ENCODE assay signal across 9 cellular contexts in genomic region chr6:7143161-7143974, GRCh38. TPM values are rescaled to one million over a fixed set of nuclear protein-coding genes. Genes with fewer than 3 reads are reported as not detected.
DNase-seq lines count a peak whose midpoint lies in the region; ATAC-seq, FAIRE-seq and TF ChIP-seq lines count a peak whose summit lies in the region.
"Had no signal": no experiment of that assay in that cellular context is flagged by ENCODE, and none has a peak within 500 bp of the region (broad histone marks: within the 10 kb centered on the region; RNA-seq: fewer than 3 reads in every experiment).

No MANE protein-coding gene starts in this region.

- FAIRE-seq in D721Med (lab: Jason Lieb, UNC): no peak

- no peak for TF ChIP-seq POLR2A in body of pancreas (IDR thresholded peaks at IDR 0.05)

- 22 to 24% methylated on average over 11 of the region's 11 CpGs for WGBS in body of pancreas, 2 donors

- H3K27me3 Mint-ChIP-seq in nephron progenitor cell (ENCODE audit: low read depth, poor library complexity): no peaks in the 10 kb centered on the region

- H3K4me3 Mint-ChIP-seq in nephron progenitor cell: peak overlapping the region; percentile 24

- no peaks in the 10 kb centered on the region for H3K27me3 ChIP-seq in body of pancreas

- peaks cover 92% of the 10 kb centered on the region for H3K4me1 Mint-ChIP-seq in nephron progenitor cell

- H3K4me1 ChIP-seq in body of pancreas: peaks cover 96% of the 10 kb centered on the region

- peak overlapping the region in 3 of 4 donors; percentile 99 to 100 (median 99) for H3K27ac ChIP-seq in body of pancreas

- ATAC-seq in body of pancreas (no peak), GM21360 (IDR thresholded peaks at IDR 0.05; ENCODE audit: unreplicated experiment) (no peak), HG02642 (IDR thresholded peaks at IDR 0.05; ENCODE audit: poor library complexity, unreplicated experiment) (no peak)

- TF ChIP-seq CTCF in body of pancreas (IDR thresholded peaks at IDR 0.05) (peak in 2 of 7 experiments; percentile 29 to 42), nephron progenitor cell (IDR thresholded peaks at IDR 0.05) (peak; percentile 33), D721Med (IDR thresholded peaks at IDR 0.05; ENCODE audit: insufficient read depth, missing control alignments) (no peak)

- intact Hi-C loops in body of pancreas (cut with DNase I): no loop called here

- H3K36me3 ChIP-seq in body of pancreas (replicated peaks in 1 of 2; ENCODE audit: insufficient read depth in 1 of 2, low read depth in 2 of 2): no peaks in the 10 kb centered on the region
- H3K36me3 ChIP-seq: thoracic aorta had no signal

- no peaks in the 10 kb centered on the region for H3K9me3 Mint-ChIP-seq in nephron progenitor cell

- no peaks in the 10 kb centered on the region for H3K36me3 Mint-ChIP-seq in nephron progenitor cell (ENCODE audit: low read depth)

- DNase-seq in DMS53 treated with DMSO at 0.1 percent for 48 hours (lab: John Stamatoyannopoulos, UW; ENCODE audit: unreplicated experiment) (peak; percentile 59), NCI-H187 treated with DMSO at 0.1 percent for 48 hours (lab: John Stamatoyannopoulos, UW) (peak; percentile 99), body of pancreas (peak in 1 of 4 donors; percentile 41), nephron progenitor cell (no peak), D721Med (ENCODE audit: insufficient read length, low spot score) (no peak), dedifferentiated amniotic fluid mesenchymal stem cell (ENCODE audit: extremely low spot score) (no peak)

- H3K4me3 ChIP-seq in body of pancreas: no peak overlapping the region
- H3K4me3 ChIP-seq: thoracic aorta had no signal

- no peaks in the 10 kb centered on the region for H3K9me3 ChIP-seq in body of pancreas
- H3K9me3 ChIP-seq: thoracic aorta had no signal

- peak overlapping the region; percentile 58 for H3K27ac Mint-ChIP-seq in nephron progenitor cell

RNA-seq across cellular contexts. Expression of gene RREB1, which starts 35.6 kb away (rescaled TPM):
- total RNA-seq in body of pancreas: 10 to 100 TPM; 33.5 to 44.8 TPM

Comparison
In these comparisons a context has a peak if more than half of its experiments do, and no peak if none do; other contexts are left out.
1. DNase-seq: peak in DMS53 treated with DMSO at 0.1 percent for 48 hours (single experiment) and NCI-H187 treated with DMSO at 0.1 percent for 48 hours (single experiment); none in nephron progenitor cell (single experiment), D721Med (single experiment) and dedifferentiated amniotic fluid mesenchymal stem cell (single experiment).